In the genomic region with DNA sequence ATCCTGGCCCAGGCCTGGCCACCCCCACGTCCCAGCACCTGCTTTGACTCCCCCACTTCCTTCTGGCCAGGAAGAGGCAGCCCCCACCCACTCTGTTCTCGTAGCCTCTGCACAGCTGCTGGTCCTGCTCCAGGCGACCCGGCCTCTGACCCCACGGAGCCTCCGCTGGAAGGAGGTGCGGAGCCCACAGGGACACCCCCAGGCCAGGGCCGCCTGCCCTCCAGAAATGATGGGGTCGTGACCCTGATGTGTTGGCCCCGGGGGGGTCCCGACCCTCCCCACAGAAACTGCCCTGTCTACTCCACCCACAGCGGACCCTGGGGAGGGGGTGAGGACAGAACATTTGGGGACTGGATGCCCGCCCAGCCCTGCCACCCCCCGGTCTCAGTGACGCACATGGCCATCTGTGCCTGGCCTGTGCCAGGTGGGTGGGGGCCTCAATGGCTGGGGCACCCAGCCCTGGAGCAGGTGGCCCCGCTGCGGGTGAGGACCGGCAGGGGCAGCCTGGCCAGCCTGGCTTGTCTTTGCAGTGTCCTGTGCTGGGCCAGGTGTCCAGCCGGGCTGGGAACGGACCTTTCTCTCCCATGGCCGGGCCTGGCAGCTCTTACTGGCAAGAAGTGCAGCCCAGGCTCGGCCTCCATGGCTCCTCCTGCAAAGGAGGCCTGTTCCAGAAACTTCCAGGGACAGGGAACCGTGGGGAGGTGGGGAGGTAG, we compare ENCODE assay signal across 11 cellular contexts.
DNase-seq lines count a peak whose midpoint lies in the region; ATAC-seq and TF ChIP-seq lines count a peak whose summit lies in the region.
"Had no signal": no experiment of that assay in that cellular context is flagged by ENCODE, and none has a peak within 500 bp of the region (broad histone marks: within the 10 kb centered on the region; RNA-seq: fewer than 3 reads in every experiment).

No MANE protein-coding gene starts in this region.

- H3K9me3 Mint-ChIP-seq in natural killer cell: no peaks in the 10 kb centered on the region
- no peaks in the 10 kb centered on the region for H3K9me3 Mint-ChIP-seq in natural killer cell treated with Interleukin-12 subunit alpha and Interleukin-12 subunit beta and Interleukin-15 and Interleukin-18, amount 100 ng/mL, for 72 hours
- no peaks in the 10 kb centered on the region for H3K9me3 Mint-ChIP-seq in endodermal cell
- no peaks in the 10 kb centered on the region for H3K9me3 Mint-ChIP-seq in osteocyte (ENCODE audit: unreplicated experiment)

- peaks cover 8% of the 10 kb centered on the region for H3K4me1 ChIP-seq in endodermal cell (ENCODE audit: control insufficient read depth, insufficient read depth, low read length)
- H3K4me1 ChIP-seq in mesendoderm (ENCODE audit: control insufficient read depth, low read depth, low read length): peaks cover 3% of the 10 kb centered on the region

- H3K36me3 ChIP-seq in endodermal cell (ENCODE audit: control insufficient read depth, insufficient read depth, low read length) (peaks cover 9% of the 10 kb centered on the region), mesendoderm (ENCODE audit: control insufficient read depth, insufficient read depth, low read length) (peaks cover 2% of the 10 kb centered on the region)
- H3K36me3 ChIP-seq: BE2C had no signal

- H3K79me2 ChIP-seq in mesendoderm (ENCODE audit: control insufficient read depth, insufficient read depth, low read length): no peaks in the 10 kb centered on the region

- no peak overlapping the region for H3K18ac ChIP-seq in mesendoderm (ENCODE audit: low read length)

- H3K27ac ChIP-seq in endodermal cell (ENCODE audit: low read depth, low read length) (peak overlapping the region; percentile 57), mesendoderm (ENCODE audit: low read depth, low read length) (no peak overlapping the region)

- 88 to 94% methylated on average over 7 to 23 of the region's 23 CpGs for WGBS in endodermal cell (ENCODE audit: insufficient coverage in 1 of 2, insufficient read length in 1 of 2), 2 experiments
- WGBS in mesendoderm (ENCODE audit: extremely low coverage, insufficient coverage, low lambda C conversion rate): no CpG with 5 or more reads among the region's 23 CpGs

- intact Hi-C loops in natural killer cell (cut with micrococcal nuclease): loop anchor here (2.0 kb wide), 1 partner anchor 114 kb away; no protein-coding TSS in a partner anchor

- H3K79me1 ChIP-seq in mesendoderm (ENCODE audit: low read length): no peaks in the 10 kb centered on the region

- peak overlapping the region; percentile 43 to 65 for H3K27ac Mint-ChIP-seq in natural killer cell
- no peak overlapping the region for H3K27ac Mint-ChIP-seq in natural killer cell treated with Interleukin-12 subunit alpha and Interleukin-12 subunit beta and Interleukin-15 and Interleukin-18, amount 100 ng/mL, for 72 hours
- H3K27ac Mint-ChIP-seq in endodermal cell: no peak overlapping the region
- H3K27ac Mint-ChIP-seq in osteocyte (ENCODE audit: unreplicated experiment): peak overlapping the region; percentile 52

- no peaks in the 10 kb centered on the region for H3K27me3 ChIP-seq in endodermal cell (ENCODE audit: control insufficient read depth, insufficient read depth, low read length, poor library complexity, severe bottlenecking)
- no peaks in the 10 kb centered on the region for H3K27me3 ChIP-seq in mesendoderm (ENCODE audit: insufficient read depth, low read length, poor library complexity)
- H3K27me3 ChIP-seq: BE2C had no signal

- no peak overlapping the region for H3K4me3 ChIP-seq in endodermal cell (ENCODE audit: low read length)
- no peak overlapping the region for H3K4me3 ChIP-seq in mesendoderm (ENCODE audit: low read length)

- H3K4me1 Mint-ChIP-seq in natural killer cell (peaks cover 0 to 22% of the 10 kb centered on the region in 2 donors), endodermal cell (peaks cover 3% of the 10 kb centered on the region), osteocyte (ENCODE audit: unreplicated experiment) (peaks cover 25% of the 10 kb centered on the region)
- peaks cover 0 to 5% of the 10 kb centered on the region in 2 donors for H3K4me1 Mint-ChIP-seq in natural killer cell treated with Interleukin-12 subunit alpha and Interleukin-12 subunit beta and Interleukin-15 and Interleukin-18, amount 100 ng/mL, for 72 hours (ENCODE audit: low read depth in 2 of 2)

- DNase-seq in natural killer cell (no peak), endodermal cell (no peak), osteocyte (ENCODE audit: extremely low spot score, unreplicated experiment) (no peak), HuH-7.5 (ENCODE audit: low spot score) (no peak), DMS153 (lab: John Stamatoyannopoulos, UW) (no peak), mesendoderm (no peak), middle frontal gyrus (ENCODE audit: extremely low spot score, low spot score) (no peak)
- no peak for DNase-seq in natural killer cell treated with Interleukin-12 subunit alpha and Interleukin-12 subunit beta and Interleukin-15 and Interleukin-18, amount 100 ng/mL, for 72 hours (ENCODE audit: low spot score)
- DNase-seq: activated T-cell treated with anti-CD3 and anti-CD28 coated beads, Interleukin-2, amount 50 U/mL, for 1 hour; BE2C; NCI-H345 had no signal

- peaks cover 8% of the 10 kb centered on the region for H3K36me3 Mint-ChIP-seq in natural killer cell
- H3K36me3 Mint-ChIP-seq in natural killer cell treated with Interleukin-12 subunit alpha and Interleukin-12 subunit beta and Interleukin-15 and Interleukin-18, amount 100 ng/mL, for 72 hours: peaks cover 7% of the 10 kb centered on the region
- peaks cover 10% of the 10 kb centered on the region for H3K36me3 Mint-ChIP-seq in endodermal cell (ENCODE audit: low read depth)
- peaks cover 10% of the 10 kb centered on the region for H3K36me3 Mint-ChIP-seq in osteocyte (ENCODE audit: unreplicated experiment)

- H3K9ac ChIP-seq in endodermal cell (ENCODE audit: extremely low read depth, low read length, poor library complexity, severe bottlenecking): no peak overlapping the region
- H3K9ac ChIP-seq in mesendoderm (ENCODE audit: low read length): no peak overlapping the region

- no peak overlapping the region for H2AK5ac ChIP-seq in mesendoderm (ENCODE audit: low read length)

- H3K23ac ChIP-seq in mesendoderm (ENCODE audit: low read length): no peak overlapping the region

- no peak overlapping the region for H2BK5ac ChIP-seq in mesendoderm (ENCODE audit: low read length)

- no peak overlapping the region for H4K8ac ChIP-seq in mesendoderm (ENCODE audit: low read depth, low read length)

- no peak overlapping the region for H3K4me3 Mint-ChIP-seq in natural killer cell
- H3K4me3 Mint-ChIP-seq in natural killer cell treated with Interleukin-12 subunit alpha and Interleukin-12 subunit beta and Interleukin-15 and Interleukin-18, amount 100 ng/mL, for 72 hours: no peak overlapping the region
- H3K4me3 Mint-ChIP-seq in endodermal cell: no peak overlapping the region
- H3K4me3 Mint-ChIP-seq in osteocyte (ENCODE audit: unreplicated experiment): no peak overlapping the region

- ATAC-seq in natural killer cell: no peak
- ATAC-seq in natural killer cell treated with Interleukin-12 subunit alpha and Interleukin-12 subunit beta and Interleukin-15 and Interleukin-18, amount 100 ng/mL, for 72 hours: no peak

- no peak for TF ChIP-seq CTCF in natural killer cell (IDR thresholded peaks at IDR 0.05)
- no peak for TF ChIP-seq CTCF in endodermal cell (conservative IDR thresholded peaks at IDR 0.05)
- no peak for TF ChIP-seq CTCF in osteocyte (IDR thresholded peaks at IDR 0.05)

- H3K27me3 Mint-ChIP-seq in natural killer cell (ENCODE audit: low read depth in 2 of 2) (no peaks in the 10 kb centered on the region), endodermal cell (ENCODE audit: insufficient read depth) (no peaks in the 10 kb centered on the region), osteocyte (ENCODE audit: unreplicated experiment) (no peaks in the 10 kb centered on the region)
- H3K27me3 Mint-ChIP-seq in natural killer cell treated with Interleukin-12 subunit alpha and Interleukin-12 subunit beta and Interleukin-15 and Interleukin-18, amount 100 ng/mL, for 72 hours: no peaks in the 10 kb centered on the region

- no peak overlapping the region for H3K56ac ChIP-seq in mesendoderm (ENCODE audit: low read length)

- H3K4ac ChIP-seq in mesendoderm (ENCODE audit: low read depth, low read length): no peak overlapping the region

- no peak overlapping the region for H3K4me2 ChIP-seq in mesendoderm (ENCODE audit: low read length)

- no peaks in the 10 kb centered on the region for H3K9me3 ChIP-seq in endodermal cell (ENCODE audit: control insufficient read depth, low read length)
- H3K9me3 ChIP-seq: BE2C had no signal

- no peak overlapping the region for H2BK15ac ChIP-seq in mesendoderm (replicated peaks; ENCODE audit: low read depth)

- no peak overlapping the region for H2BK120ac ChIP-seq in mesendoderm (ENCODE audit: low read depth, low read length)

- no peak overlapping the region for H4K5ac ChIP-seq in mesendoderm (ENCODE audit: low read length)

Comparison
In these comparisons a context has a peak if more than half of its experiments do, and no peak if none do; other contexts are left out.
1. H3K27ac Mint-ChIP-seq: peak in natural killer cell (2 of 2) and osteocyte (single experiment); none in natural killer cell treated with Interleukin-12 subunit alpha and Interleukin-12 subunit beta and Interleukin-15 and Interleukin-18, amount 100 ng/mL, for 72 hours (0 of 2) and endodermal cell (single experiment).